ENCODE assay signal across 8 cellular contexts in genomic region chr7:25854608-25855497, GRCh38.
DNase-seq lines count a peak whose midpoint lies in the region; ATAC-seq and TF ChIP-seq lines count a peak whose summit lies in the region.

No MANE protein-coding gene starts in this region.

- peak; percentile 80 for TF ChIP-seq CTCF in SU-DHL-6 (IDR thresholded peaks at IDR 0.05; ENCODE audit: insufficient read depth, low read length, poor library complexity, severe bottlenecking)

- H3K36me3 ChIP-seq in SU-DHL-6 (ENCODE audit: low read length): no peaks in the 10 kb centered on the region
- H3K36me3 ChIP-seq in neuronal stem cell (replicated peaks in 1 of 2; ENCODE audit: control insufficient read depth in 2 of 2, insufficient read depth in 2 of 2, low read length in 2 of 2): no peaks in the 10 kb centered on the region

- H3K9me2 ChIP-seq in SU-DHL-6 (replicated peaks; ENCODE audit: insufficient read depth, low read length): no peaks in the 10 kb centered on the region

- H3K4me3 ChIP-seq in SU-DHL-6 (ENCODE audit: insufficient read depth, low read length, poor library complexity, severe bottlenecking) (no peak overlapping the region), neuronal stem cell (ENCODE audit: low read length in 2 of 2) (peak overlapping the region in 1 of 2 donors; percentile 57)

- H3K9ac ChIP-seq in SU-DHL-6 (ENCODE audit: low read length) (no peak overlapping the region), neuronal stem cell (ENCODE audit: low read depth, low read length, poor library complexity) (no peak overlapping the region)

- H3K79me1 ChIP-seq in neuronal stem cell (ENCODE audit: low read depth, low read length): no peaks in the 10 kb centered on the region

- no peak overlapping the region for H3K4me2 ChIP-seq in SU-DHL-6 (ENCODE audit: low read depth, low read length, poor library complexity, severe bottlenecking)
- H3K4me2 ChIP-seq in neuronal stem cell (ENCODE audit: insufficient read depth, low read length, poor library complexity, severe bottlenecking): no peak overlapping the region

- H3K23ac ChIP-seq in neuronal stem cell (ENCODE audit: low read depth, low read length, poor library complexity): no peak overlapping the region

- no CpG with 5 or more reads among the region's 20 CpGs for WGBS in neuronal stem cell (ENCODE audit: extremely low coverage in 2 of 2, insufficient read length in 2 of 2, insufficient replicate concordance in 1 of 2), 2 donors

- peaks cover 11% of the 10 kb centered on the region; the same call in 1 of the 2 replicates for H3F3A ChIP-seq in SU-DHL-6 (ENCODE audit: insufficient read depth)

- H3K9me3 ChIP-seq in SU-DHL-6 (ENCODE audit: insufficient read depth, low read length) (peaks cover 4% of the 10 kb centered on the region; the same call in 1 of the 2 replicates), neuronal stem cell (replicated peaks in 1 of 2; ENCODE audit: control insufficient read depth in 2 of 2, insufficient read depth in 1 of 2, low read depth in 1 of 2, low read length in 2 of 2) (peaks cover 0 to 4% of the 10 kb centered on the region in 2 donors)

- ATAC-seq in GM21529 (IDR thresholded peaks at IDR 0.05; ENCODE audit: unreplicated experiment) (peak; percentile 39), esophagus mucosa (peak; percentile 56)

- H3K27ac ChIP-seq in SU-DHL-6 (ENCODE audit: low read depth, low read length): no peak overlapping the region
- no peak overlapping the region for H3K27ac ChIP-seq in neuronal stem cell (replicated peaks; ENCODE audit: low read length)

- DNase-seq in CMK (ENCODE audit: low read depth): peak; percentile 96
- DNase-seq in NCI-H1694 treated with DMSO at 0.1 percent for 48 hours (lab: John Stamatoyannopoulos, UW): peak; percentile 99
- peak; percentile 97 for DNase-seq in neuronal stem cell (ENCODE audit: low spot score)
- no peak for DNase-seq in activated CD4-positive, CD25-positive, alpha-beta regulatory T cell treated with anti-CD3 and anti-CD28 coated beads, Interleukin-2, amount 50 U/mL, for 72 hours
- DNase-seq in middle frontal gyrus (ENCODE audit: extremely low spot score, low spot score): no peak

- H3K79me2 ChIP-seq in SU-DHL-6 (ENCODE audit: insufficient read depth, low read length): no peaks in the 10 kb centered on the region

- H2BK120ac ChIP-seq in neuronal stem cell (ENCODE audit: low read depth, low read length): no peak overlapping the region

- H3K4me1 ChIP-seq in neuronal stem cell (ENCODE audit: control insufficient read depth in 2 of 2, insufficient read depth in 1 of 2, low read depth in 1 of 2, low read length in 2 of 2): peaks cover 10 to 16% of the 10 kb centered on the region in 2 donors

- H3K18ac ChIP-seq in neuronal stem cell (ENCODE audit: low read length): no peak overlapping the region

- no peaks in the 10 kb centered on the region for H4K20me1 ChIP-seq in SU-DHL-6 (ENCODE audit: low read depth, low read length)

- H2BK5ac ChIP-seq in neuronal stem cell (ENCODE audit: low read length): no peak overlapping the region

- H3K4ac ChIP-seq in neuronal stem cell (ENCODE audit: low read length): no peak overlapping the region

- no peak overlapping the region for H2AK5ac ChIP-seq in neuronal stem cell (ENCODE audit: low read depth, low read length)

- H3K14ac ChIP-seq in neuronal stem cell (ENCODE audit: low read length): no peak overlapping the region

- H2BK15ac ChIP-seq in neuronal stem cell (ENCODE audit: low read length): no peak overlapping the region

- no peak overlapping the region for H4K8ac ChIP-seq in neuronal stem cell (ENCODE audit: low read depth, low read length)

- H2BK12ac ChIP-seq in neuronal stem cell (ENCODE audit: low read length): no peak overlapping the region

- H4K91ac ChIP-seq in neuronal stem cell (ENCODE audit: low read depth, low read length, poor library complexity): no peak overlapping the region

- H2AFZ ChIP-seq in SU-DHL-6 (ENCODE audit: low read depth, low read length, severe bottlenecking) (no peak overlapping the region), neuronal stem cell (ENCODE audit: low read length) (peak overlapping the region; percentile 74)

- no peaks in the 10 kb centered on the region for H3K27me3 ChIP-seq in SU-DHL-6 (ENCODE audit: low read length)
- H3K27me3 ChIP-seq in neuronal stem cell (ENCODE audit: control insufficient read depth in 3 of 3, insufficient read depth in 3 of 3, low read depth in 1 of 3, low read length in 3 of 3): peaks cover 12 to 40% (median 23%) of the 10 kb centered on the region in 3 experiments

Comparison
In these comparisons a context has a peak if more than half of its experiments do, and no peak if none do; other contexts are left out.
1. DNase-seq: peak in CMK (single experiment), NCI-H1694 treated with DMSO at 0.1 percent for 48 hours (single experiment) and neuronal stem cell (single experiment); none in activated CD4-positive, CD25-positive, alpha-beta regulatory T cell treated with anti-CD3 and anti-CD28 coated beads, Interleukin-2, amount 50 U/mL, for 72 hours (single experiment) and middle frontal gyrus (single experiment).